In genomic region chr15:98952381-98952803, GRCh38 we compare ENCODE assay signal across 8 cellular contexts.
DNase-seq lines count a peak whose midpoint lies in the region; ATAC-seq lines count a peak whose summit lies in the region.
"Had no signal": no experiment of that assay in that cellular context is flagged by ENCODE, and none has a peak within 500 bp of the region (broad histone marks: within the 10 kb centered on the region; RNA-seq: fewer than 3 reads in every experiment).

No MANE protein-coding gene starts in this region.

- DNase-seq in GM19238 (ENCODE audit: insufficient read length, low spot score) (peak; percentile 36), UCSD-AML1 (lab: John Stamatoyannopoulos, UW; ENCODE audit: unreplicated experiment) (peak; percentile 25), NCI-H524 treated with DMSO at 0.1 percent for 48 hours (lab: John Stamatoyannopoulos, UW) (no peak), NCI-H1694 (lab: John Stamatoyannopoulos, UW) (no peak), NCI-H1436 (lab: John Stamatoyannopoulos, UW) (no peak)

- peaks cover 35% of the 10 kb centered on the region for H3K4me1 ChIP-seq in rectal smooth muscle tissue (ENCODE audit: control insufficient read depth, insufficient read depth, low read length)

- H3K27ac ChIP-seq in rectal smooth muscle tissue (ENCODE audit: low read depth, low read length), result peak overlapping the region; percentile 93

- no peaks in the 10 kb centered on the region for H3K27me3 ChIP-seq in rectal smooth muscle tissue (ENCODE audit: control insufficient read depth, insufficient read depth, low read length)

- peak; percentile 95 for ATAC-seq in HG02763 (IDR thresholded peaks at IDR 0.05; ENCODE audit: unreplicated experiment)
- ATAC-seq: Panc1 had no signal

- H3K36me3 ChIP-seq in rectal smooth muscle tissue (ENCODE audit: control insufficient read depth, insufficient read depth, low read length), result peaks cover 3% of the 10 kb centered on the region

- H3K9ac ChIP-seq in rectal smooth muscle tissue (ENCODE audit: low read length), result no peak overlapping the region

- H3K4me3 ChIP-seq in rectal smooth muscle tissue (ENCODE audit: low read length), result no peak overlapping the region

Comparison
In these comparisons a context has a peak if more than half of its experiments do, and no peak if none do; other contexts are left out.
1. DNase-seq: peak in GM19238 (single experiment) and UCSD-AML1 (single experiment); none in NCI-H524 treated with DMSO at 0.1 percent for 48 hours (single experiment), NCI-H1694 (single experiment) and NCI-H1436 (single experiment).